ENCODE assay signal across 9 cellular contexts in the genomic region with DNA sequence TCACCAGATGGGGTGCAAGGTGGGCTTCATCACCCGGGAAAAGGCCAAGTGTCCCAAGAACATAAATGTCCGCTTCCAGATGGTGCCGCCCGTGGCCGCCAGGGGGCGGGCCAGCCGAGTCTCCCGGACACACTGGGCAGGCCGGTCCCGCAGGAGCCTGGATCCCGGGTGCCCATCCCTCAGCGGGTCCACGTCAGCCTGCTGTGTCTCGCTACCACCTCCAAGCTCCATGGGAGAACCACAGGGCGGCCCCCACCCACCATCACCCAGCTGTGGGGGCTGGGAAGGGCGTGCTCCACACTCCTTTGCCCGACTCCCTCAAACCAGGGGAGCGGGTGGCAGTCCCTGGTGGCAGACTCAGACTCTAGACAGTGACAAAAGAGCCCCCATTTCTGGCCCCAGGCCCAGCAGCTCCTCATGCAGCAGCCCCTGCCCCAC. TPM values are rescaled to one million over a fixed set of nuclear protein-coding genes. Genes with fewer than 3 reads are reported as not detected.
DNase-seq lines count a peak whose midpoint lies in the region; ATAC-seq and TF ChIP-seq lines count a peak whose summit lies in the region.
"Had no signal": no experiment of that assay in that cellular context is flagged by ENCODE, and none has a peak within 500 bp of the region (broad histone marks: within the 10 kb centered on the region; RNA-seq: fewer than 3 reads in every experiment).

No MANE protein-coding gene starts in this region.

- peak; percentile 73 for DNase-seq in ELR (ENCODE audit: low read depth)
- peak; percentile 60 for DNase-seq in MG63
- DNase-seq in WTC11 (ENCODE audit: low spot score), result peak; percentile 86
- peak; percentile 56 to 86 for DNase-seq in breast epithelium (ENCODE audit: low spot score in 2 of 2)
- DNase-seq in kidney glomerular epithelial cell (lab: John Stamatoyannopoulos, UW), result peak; percentile 31
- DNase-seq in stimulated activated CD4-positive, alpha-beta T cell treated with anti-CD3 and anti-CD28 coated beads, Interleukin-4, amount 100 ng/mL, for 1 hour, result peak; percentile 64

- no peak overlapping the region for H3K27ac ChIP-seq in breast epithelium

- H3K9me3 ChIP-seq in MG63 (no peaks in the 10 kb centered on the region), breast epithelium (no peaks in the 10 kb centered on the region)

- TF ChIP-seq POLR2A in breast epithelium (IDR thresholded peaks at IDR 0.05), result no peak

- H3K27ac Mint-ChIP-seq in WTC11, result no peak overlapping the region
- H3K27ac Mint-ChIP-seq: activated naive CD8-positive, alpha-beta T cell had no signal

- H3K36me3 ChIP-seq in MG63 (no peaks in the 10 kb centered on the region), breast epithelium (no peaks in the 10 kb centered on the region)

- H3K27me3 Mint-ChIP-seq in WTC11 (ENCODE audit: low read depth), result peaks cover 11% of the 10 kb centered on the region

- no peaks in the 10 kb centered on the region for H3K36me3 Mint-ChIP-seq in WTC11
- H3K36me3 Mint-ChIP-seq: activated naive CD8-positive, alpha-beta T cell had no signal

- peak; percentile 95 for TF ChIP-seq CTCF in WTC11 (IDR thresholded peaks at IDR 0.05)
- peak; percentile 78 to 91 (median 87) for TF ChIP-seq CTCF in breast epithelium (IDR thresholded peaks at IDR 0.05)

- CTCF ChIA-PET in WTC11 (lab: Charles Lee), result interaction anchor here (0.6 to 3.4 kb wide), 8 partner anchors 8 to 349 kb away, joined by 3 to 16 read pairs (median 4); a partner anchor contains a TSS

- intact Hi-C loops in breast epithelium (cut with DNase I; ENCODE audit: low total_unique reads), result no loop called here

- H3K4me3 ChIP-seq in MG63, result no peak overlapping the region
- no peak overlapping the region for H3K4me3 ChIP-seq in breast epithelium

- peaks cover 0 to 15% of the 10 kb centered on the region in 2 donors for H3K4me1 ChIP-seq in breast epithelium

- H3K9me3 Mint-ChIP-seq in WTC11, result no peaks in the 10 kb centered on the region

- no peak overlapping the region for H3K4me3 Mint-ChIP-seq in WTC11
- H3K4me3 Mint-ChIP-seq: activated naive CD8-positive, alpha-beta T cell had no signal

- peak; percentile 60 for ATAC-seq in WTC11
- no peak for ATAC-seq in HG03139 (IDR thresholded peaks at IDR 0.05; ENCODE audit: unreplicated experiment)
- no peak for ATAC-seq in GM18858 (IDR thresholded peaks at IDR 0.05; ENCODE audit: unreplicated experiment)

- POLR2A ChIA-PET in WTC11 (lab: Charles Lee), result no interaction called here

- H3K27me3 ChIP-seq in MG63 (no peaks in the 10 kb centered on the region), breast epithelium (peaks cover 0 to 37% of the 10 kb centered on the region in 2 donors)

- H3K4me1 Mint-ChIP-seq in WTC11, result no peaks in the 10 kb centered on the region

TF ChIP-seq in WTC11, 78 proteins besides CTCF, POLR2A, EP300 and RAD21:
- TF ChIP-seq, protein P1, sequence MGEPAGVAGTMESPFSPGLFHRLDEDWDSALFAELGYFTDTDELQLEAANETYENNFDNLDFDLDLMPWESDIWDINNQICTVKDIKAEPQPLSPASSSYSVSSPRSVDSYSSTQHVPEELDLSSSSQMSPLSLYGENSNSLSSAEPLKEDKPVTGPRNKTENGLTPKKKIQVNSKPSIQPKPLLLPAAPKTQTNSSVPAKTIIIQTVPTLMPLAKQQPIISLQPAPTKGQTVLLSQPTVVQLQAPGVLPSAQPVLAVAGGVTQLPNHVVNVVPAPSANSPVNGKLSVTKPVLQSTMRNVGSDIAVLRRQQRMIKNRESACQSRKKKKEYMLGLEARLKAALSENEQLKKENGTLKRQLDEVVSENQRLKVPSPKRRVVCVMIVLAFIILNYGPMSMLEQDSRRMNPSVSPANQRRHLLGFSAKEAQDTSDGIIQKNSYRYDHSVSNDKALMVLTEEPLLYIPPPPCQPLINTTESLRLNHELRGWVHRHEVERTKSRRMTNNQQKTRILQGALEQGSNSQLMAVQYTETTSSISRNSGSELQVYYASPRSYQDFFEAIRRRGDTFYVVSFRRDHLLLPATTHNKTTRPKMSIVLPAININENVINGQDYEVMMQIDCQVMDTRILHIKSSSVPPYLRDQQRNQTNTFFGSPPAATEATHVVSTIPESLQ (CRISPR knock-in tag; IDR thresholded peaks at IDR 0.05), result no peak
- TF ChIP-seq, protein P2, sequence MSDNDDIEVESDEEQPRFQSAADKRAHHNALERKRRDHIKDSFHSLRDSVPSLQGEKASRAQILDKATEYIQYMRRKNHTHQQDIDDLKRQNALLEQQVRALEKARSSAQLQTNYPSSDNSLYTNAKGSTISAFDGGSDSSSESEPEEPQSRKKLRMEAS (CRISPR knock-in tag; IDR thresholded peaks at IDR 0.05), result 0 out of 2 replicates have a peak, but pooled peaks have one; percentile 20
TF ChIP-seq in WTC11: peak in this region for 1.

RNA-seq across cellular contexts. Expression of a gene that starts 22.0 kb away (rescaled TPM):
- total RNA-seq in MG63 (2014; rRNA removed; shearing (Covaris generic); ENCODE audit: low replicate concordance), result 10.0 and 18.7 TPM in 2 replicates
- total RNA-seq in WTC11 (2021) (35.4 to 56.2 TPM (median 51.3 TPM) in 3 replicates), breast epithelium (10 to 100 TPM; 13.6 to 14.9 (median 14.1) TPM)

RNA-seq across cellular contexts. Expression of a gene that starts 34.5 kb away (rescaled TPM):
- total RNA-seq in MG63 (2014; rRNA removed; shearing (Covaris generic); ENCODE audit: low replicate concordance), result 3.1 and 12.4 TPM in 2 replicates
- total RNA-seq in WTC11 (2021), result 10.6 to 12.2 TPM (median 11.8 TPM) in 3 replicates
- total RNA-seq in breast epithelium, result 10 to 100 TPM in 2 of 3 donors, 1 to 10 TPM in 1; 4.2 to 15.4 (median 13.1) TPM

RNA-seq across cellular contexts. Expression of a gene that starts 45.3 kb away (rescaled TPM):
- 21.3 and 25.1 TPM in 2 replicates for total RNA-seq in MG63 (2014; rRNA removed; shearing (Covaris generic); ENCODE audit: low replicate concordance)
- total RNA-seq in WTC11 (2021) (7.8 to 10.0 TPM (median 8.3 TPM) in 3 replicates), breast epithelium (10 to 100 TPM; 37.0 to 86.1 (median 41.0) TPM)

Comparison
In these comparisons a context has a peak if more than half of its experiments do, and no peak if none do; other contexts are left out.
1. DNase-seq: peak in every context shown above with its lines; median percentile 86 in WTC11; 73 in ELR; 71 in breast epithelium; 64 in stimulated activated CD4-positive, alpha-beta T cell treated with anti-CD3 and anti-CD28 coated beads, Interleukin-4, amount 100 ng/mL, for 1 hour; 60 in MG63; 31 in kidney glomerular epithelial cell.